Comparison of ENCODE assay signal across 22 cellular contexts in genomic region chr13:20311022-20311421, GRCh38.
"Had no signal": no experiment of that assay in that cellular context is flagged by ENCODE, and none has a peak within 500 bp of the region (broad histone marks: within the 10 kb centered on the region; RNA-seq: fewer than 3 reads in every experiment).

No MANE protein-coding gene starts in this region.

- H3K27ac Mint-ChIP-seq: mesothelial cell of epicardium; naive B cell; naive thymus-derived CD8-positive, alpha-beta T cell had no signal

- H3K27ac ChIP-seq: coronary artery, dorsolateral prefrontal cortex, esophagus muscularis mucosa, foreskin keratinocyte, gastrocnemius medialis, heart right ventricle, left lung, lower lobe of right lung had no signal

- DNase-seq: dermis blood vessel endothelial cell; dorsolateral prefrontal cortex; effector CD4-positive, alpha-beta T cell; effector memory CD4-positive, alpha-beta T cell; foreskin keratinocyte; gastrocnemius medialis; glutamatergic neuron; head of caudate nucleus; heart right ventricle; left cardiac atrium; left lung; left ventricle myocardium superior; lower lobe of right lung; mesenchymal stem cell; mucosa of descending colon; naive B cell; naive thymus-derived CD8-positive, alpha-beta T cell had no signal

- H3K4me3 ChIP-seq: coronary artery, dorsolateral prefrontal cortex, esophagus muscularis mucosa, gastrocnemius medialis, heart right ventricle, left lung, lower lobe of right lung, mucosa of descending colon had no signal

- H3K36me3 ChIP-seq: esophagus muscularis mucosa, gastrocnemius medialis, heart right ventricle, left lung, lower lobe of right lung had no signal

- H3K9me3 ChIP-seq: gastrocnemius medialis, mucosa of descending colon had no signal

- H3K4me3 Mint-ChIP-seq: mesothelial cell of epicardium; naive B cell; naive thymus-derived CD8-positive, alpha-beta T cell had no signal

- FAIRE-seq: endothelial cell of umbilical vein, islet of Langerhans had no signal

- H3K4me1 ChIP-seq: esophagus muscularis mucosa, foreskin keratinocyte, gastrocnemius medialis, heart right ventricle, left lung, lower lobe of right lung had no signal

- H3K27me3 ChIP-seq: foreskin keratinocyte, gastrocnemius medialis, heart right ventricle, left lung had no signal

- H3K4me1 Mint-ChIP-seq: mesothelial cell of epicardium; naive B cell; naive thymus-derived CD8-positive, alpha-beta T cell had no signal

- ATAC-seq: foreskin keratinocyte; gastrocnemius medialis; heart right ventricle; left cardiac atrium; left lung; left ventricle myocardium superior; lower lobe of right lung; mucosa of descending colon; naive thymus-derived CD8-positive, alpha-beta T cell had no signal
